In the genomic region with DNA sequence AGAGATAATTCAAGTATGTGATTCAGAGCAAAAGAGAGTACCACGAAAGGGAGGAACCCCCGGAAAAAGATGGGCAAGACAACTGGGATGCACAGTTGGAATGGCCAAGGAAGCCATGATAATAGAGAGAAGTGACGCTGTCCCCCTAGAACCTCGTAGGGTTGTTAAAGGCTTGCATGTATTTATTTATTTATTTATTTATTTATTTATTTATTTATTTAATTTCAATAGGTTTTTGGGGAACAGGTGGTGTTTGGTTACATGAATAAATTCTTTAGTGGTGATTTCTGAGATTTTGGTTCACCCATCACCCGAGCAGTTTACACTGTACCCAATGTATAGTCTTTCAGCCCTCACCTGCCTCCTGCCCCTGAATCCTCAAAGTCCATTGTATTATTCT, we compare ENCODE assay signal across 35 cellular contexts. TPM values are rescaled to one million over a fixed set of nuclear protein-coding genes. Genes with fewer than 3 reads are reported as not detected.
DNase-seq lines count a peak whose midpoint lies in the region; ATAC-seq, FAIRE-seq and TF ChIP-seq lines count a peak whose summit lies in the region.
"Had no signal": no experiment of that assay in that cellular context is flagged by ENCODE, and none has a peak within 500 bp of the region (broad histone marks: within the 10 kb centered on the region; RNA-seq: fewer than 3 reads in every experiment).

No MANE protein-coding gene starts in this region.

- POLR2A ChIA-PET in A549 (lab: Yijun Ruan, JAX) (no interaction called here), HEK293 (lab: Yijun Ruan, JAX) (no interaction called here)

- CTCF ChIA-PET in A549 (lab: Yijun Ruan, JAX) (interaction anchor here (0.8 kb wide), 1 partner anchor 9 kb away, joined by 3 read pairs; no protein-coding TSS in a partner anchor), HEK293 (lab: Yijun Ruan, JAX) (no interaction called here)

- peaks cover 12 to 21% (median 16%) of the 10 kb centered on the region in 4 donors for H3K4me1 Mint-ChIP-seq in CD4-positive, CD25-positive, alpha-beta regulatory T cell
- peaks cover 15% of the 10 kb centered on the region for H3K4me1 Mint-ChIP-seq in T-helper 17 cell

- TF ChIP-seq CTCF in A549 (IDR thresholded peaks at IDR 0.05) (no peak), HEK293 (tag by site-specific recombination; IDR thresholded peaks at IDR 0.05) (no peak), right atrium auricular region (IDR thresholded peaks at IDR 0.05) (no peak)

- H3K4me3 Mint-ChIP-seq in CD4-positive, CD25-positive, alpha-beta regulatory T cell = no peak overlapping the region
- H3K4me3 Mint-ChIP-seq in T-helper 17 cell = no peak overlapping the region
- H3K4me3 Mint-ChIP-seq: B cell; CD14-positive monocyte; CD4-positive, alpha-beta T cell; CD8-positive, alpha-beta memory T cell; CD8-positive, alpha-beta T cell had no signal

- 62% methylated on average over 5 of the region's 5 CpGs for WGBS in A549 (ENCODE audit: missing lambda C conversion rate)

- FAIRE-seq in A549 (lab: Jason Lieb, UNC) = no peak
- FAIRE-seq: A204.1, D721Med had no signal

- no peaks in the 10 kb centered on the region for H3K36me3 Mint-ChIP-seq in CD4-positive, CD25-positive, alpha-beta regulatory T cell
- no peaks in the 10 kb centered on the region for H3K36me3 Mint-ChIP-seq in T-helper 17 cell (ENCODE audit: low read depth)
- H3K36me3 Mint-ChIP-seq: CD14-positive monocyte; CD4-positive, alpha-beta memory T cell; CD8-positive, alpha-beta T cell had no signal

- TF ChIP-seq RAD21 in A549 (conservative IDR thresholded peaks at IDR 0.05 in 1 of 2, IDR thresholded peaks at IDR 0.05 in 1 of 2) = no peak

- no peaks in the 10 kb centered on the region for H3K9me3 ChIP-seq in A549
- no peaks in the 10 kb centered on the region for H3K9me3 ChIP-seq in CD4-positive, CD25-positive, alpha-beta regulatory T cell (ENCODE audit: control insufficient read depth in 2 of 2, low read length in 2 of 2)
- no peaks in the 10 kb centered on the region for H3K9me3 ChIP-seq in HEK293 (ENCODE audit: control insufficient read depth, insufficient read depth, low read depth, low read length)
- no peaks in the 10 kb centered on the region for H3K9me3 ChIP-seq in T-helper 17 cell (ENCODE audit: control insufficient read depth, low read length, poor library complexity, severe bottlenecking)
- H3K9me3 ChIP-seq in right atrium auricular region = no peaks in the 10 kb centered on the region
- H3K9me3 ChIP-seq: BE2C; BLaER1; BLaER1 treated with 17β-estradiol and CSF1 and Interleukin-3, amounts not matched to agents 10 nM and 100 nM; Caco-2 had no signal

- TF ChIP-seq EP300 in A549 (IDR thresholded peaks at IDR 0.05) = no peak

- no peaks in the 10 kb centered on the region for H3K4me1 ChIP-seq in A549
- peaks cover 14% of the 10 kb centered on the region for H3K4me1 ChIP-seq in CD4-positive, CD25-positive, alpha-beta regulatory T cell (ENCODE audit: control insufficient read depth, insufficient read depth, low read length, poor library complexity, severe bottlenecking)
- no peaks in the 10 kb centered on the region for H3K4me1 ChIP-seq in HEK293 (ENCODE audit: control insufficient read depth, insufficient read depth, low read length)
- H3K4me1 ChIP-seq in right atrium auricular region = no peaks in the 10 kb centered on the region
- H3K4me1 ChIP-seq: BE2C, BLaER1, Caco-2 had no signal

- DNase-seq in A549 (ENCODE audit: low read depth in 1 of 2, low spot score in 1 of 2) (no peak), T-helper 17 cell (no peak), SW480 (ENCODE audit: low spot score) (no peak), right atrium auricular region (ENCODE audit: low spot score) (no peak)
- DNase-seq in CD4-positive, CD25-positive, alpha-beta regulatory T cell = no peak
- DNase-seq: 8988T; ACHN; AML-193; BE2C; C1 segment of cervical spinal cord; Caco-2; Calu3; CD4-positive, alpha-beta memory T cell; CD4-positive, alpha-beta T cell; CD8-positive, alpha-beta memory T cell; CD8-positive, alpha-beta T cell; COR-L47; DMS 273 treated with DMSO at 0.1 percent for 48 hours; DMS153; DMS53; DMS79; DMS79 treated with DMSO at 0.1 percent for 48 hours; DND-41; EL had no signal

- H3K4me3 ChIP-seq in A549 (no peak overlapping the region), HEK293 (ENCODE audit: low read depth, low read length) (no peak overlapping the region), right atrium auricular region (no peak overlapping the region)
- no peak overlapping the region for H3K4me3 ChIP-seq in CD4-positive, CD25-positive, alpha-beta regulatory T cell (ENCODE audit: low read depth, low read length)
- H3K4me3 ChIP-seq: BLaER1; BLaER1 treated with 17β-estradiol and CSF1 and Interleukin-3, amounts not matched to agents 10 nM and 100 nM had no signal

- H3K4me2 ChIP-seq in A549 = no peak overlapping the region
- H3K4me2 ChIP-seq: BLaER1; BLaER1 treated with 17β-estradiol and CSF1 and Interleukin-3, amounts not matched to agents 10 nM and 100 nM had no signal

- no peak for TF ChIP-seq POLR2A in A549 (IDR thresholded peaks at IDR 0.05; ENCODE audit: low read length)

- ATAC-seq in A549 (no peak), T-helper 17 cell (no peak), GM18907 (IDR thresholded peaks at IDR 0.05; ENCODE audit: unreplicated experiment) (no peak), HG03097 (IDR thresholded peaks at IDR 0.05; ENCODE audit: low FRiP score, unreplicated experiment) (no peak)
- no peak for ATAC-seq in CD4-positive, CD25-positive, alpha-beta regulatory T cell (ENCODE audit: low read depth in 2 of 2)
- ATAC-seq: CD8-positive, alpha-beta T cell had no signal

- no peaks in the 10 kb centered on the region for H3K27me3 ChIP-seq in CD4-positive, CD25-positive, alpha-beta regulatory T cell (ENCODE audit: control insufficient read depth, insufficient read depth, low read length)
- no peaks in the 10 kb centered on the region for H3K27me3 ChIP-seq in right atrium auricular region
- H3K27me3 ChIP-seq: BE2C; BLaER1; BLaER1 treated with 17β-estradiol and CSF1 and Interleukin-3, amounts not matched to agents 10 nM and 100 nM had no signal

- H3K27ac ChIP-seq in A549 = no peak overlapping the region
- H3K27ac ChIP-seq in CD4-positive, CD25-positive, alpha-beta regulatory T cell (ENCODE audit: insufficient read depth, low read length, poor library complexity, severe bottlenecking) = no peak overlapping the region
- no peak overlapping the region for H3K27ac ChIP-seq in HEK293 (ENCODE audit: extremely low read depth, low read depth, low read length)
- H3K27ac ChIP-seq in right atrium auricular region = no peak overlapping the region
- H3K27ac ChIP-seq: 22Rv1; BLaER1; BLaER1 treated with 17β-estradiol and CSF1 and Interleukin-3, amounts not matched to agents 10 nM and 100 nM; C4-2B had no signal

- peaks cover 8% of the 10 kb centered on the region for H3K27me3 Mint-ChIP-seq in CD4-positive, CD25-positive, alpha-beta regulatory T cell
- peaks cover 8% of the 10 kb centered on the region for H3K27me3 Mint-ChIP-seq in T-helper 17 cell

- peak overlapping the region in 2 of 3 donors; percentile 63 to 92 for H3K27ac Mint-ChIP-seq in CD4-positive, CD25-positive, alpha-beta regulatory T cell
- peak overlapping the region; percentile 34 for H3K27ac Mint-ChIP-seq in T-helper 17 cell
- H3K27ac Mint-ChIP-seq: B cell; CD14-positive monocyte; CD4-positive, alpha-beta memory T cell; CD4-positive, alpha-beta T cell; CD8-positive, alpha-beta memory T cell; CD8-positive, alpha-beta T cell had no signal

- H3K9me3 Mint-ChIP-seq in CD4-positive, CD25-positive, alpha-beta regulatory T cell = peaks cover 0 to 4% (median 0%) of the 10 kb centered on the region in 7 donors
- H3K9me3 Mint-ChIP-seq: CD8-positive, alpha-beta memory T cell; CD8-positive, alpha-beta T cell had no signal

- no peaks in the 10 kb centered on the region for H3K36me3 ChIP-seq in CD4-positive, CD25-positive, alpha-beta regulatory T cell (ENCODE audit: control insufficient read depth, insufficient read depth, low read length)
- H3K36me3 ChIP-seq in HEK293 (ENCODE audit: control insufficient read depth in 2 of 2, insufficient read depth in 1 of 2, low read length in 2 of 2) = no peaks in the 10 kb centered on the region
- no peaks in the 10 kb centered on the region for H3K36me3 ChIP-seq in right atrium auricular region
- H3K36me3 ChIP-seq: BE2C; BLaER1; BLaER1 treated with 17β-estradiol and CSF1 and Interleukin-3, amounts not matched to agents 10 nM and 100 nM had no signal

TF ChIP-seq in A549, 52 proteins besides CTCF, POLR2A, EP300 and RAD21 (continues in another document):
- TF ChIP-seq JUN (IDR thresholded peaks at IDR 0.05) (no peak), ZC3H11A (IDR thresholded peaks at IDR 0.05) (peak; percentile 92), ELK1 (IDR thresholded peaks at IDR 0.05; ENCODE audit: low read depth, low read length) (no peak)

TF ChIP-seq in HEK293, 187 proteins besides CTCF, POLR2A, EP300 and RAD21 (continues in another document):
- TF ChIP-seq ZNF157 (tag by site-specific recombination; IDR thresholded peaks at IDR 0.05) = no peak
- 0 out of 2 replicates have a peak, but pooled peaks have one; percentile 13 for TF ChIP-seq ZNF433 (tag by site-specific recombination; IDR thresholded peaks at IDR 0.05; ENCODE audit: low read depth)
- peak; percentile 46 for TF ChIP-seq ZNF555 (tag by site-specific recombination; conservative IDR thresholded peaks at IDR 0.05)
- 0 out of 2 replicates have a peak, but pooled peaks have one; percentile 29 for TF ChIP-seq ZNF558 (tag by site-specific recombination; IDR thresholded peaks at IDR 0.05)
- TF ChIP-seq ZNF140 (tag by site-specific recombination; IDR thresholded peaks at IDR 0.05) = 0 out of 2 replicates have a peak, but pooled peaks have one; percentile 27

RNA-seq across cellular contexts. Expression of gene PDCL3, which starts 11.5 kb away (rescaled TPM):
- 47.8 and 63.1 TPM in 2 replicates for polyA plus RNA-seq in A549 (2011; rRNA removed)
- polyA plus RNA-seq in A549 (2012; cell fraction: cytosol; rRNA removed) = 31.3 and 40.2 TPM in 2 replicates
- 7.2 and 10.7 TPM in 2 replicates for polyA plus RNA-seq in A549 (2012; cell fraction: nucleus; rRNA removed)
- 64.1 to 72.9 TPM (median 68.2 TPM) in 3 replicates for polyA plus RNA-seq in A549 (2017; fragmentation: RNase III; extraction: RNeasy Plus Mini Kit Qiagen cat#74134 plus additional on column Dnase treatment)
- polyA minus RNA-seq in A549 (2011; rRNA and poly(A)+ RNA removed) = 13.6 and 13.8 TPM in 2 replicates
- 45.2 TPM for total RNA-seq in CD4-positive, CD25-positive, alpha-beta regulatory T cell
- polyA plus RNA-seq in CD4-positive, CD25-positive, alpha-beta regulatory T cell = 10 to 100 TPM; 52.1 to 62.5 (median 58.1) TPM
- total RNA-seq in T-helper 17 cell = 10 to 100 TPM; 24.6 to 25.7 TPM
- total RNA-seq in right atrium auricular region = 10 to 100 TPM; 13.6 to 18.8 TPM
